ENCODE assay signal across 8 cellular contexts in the genomic region with DNA sequence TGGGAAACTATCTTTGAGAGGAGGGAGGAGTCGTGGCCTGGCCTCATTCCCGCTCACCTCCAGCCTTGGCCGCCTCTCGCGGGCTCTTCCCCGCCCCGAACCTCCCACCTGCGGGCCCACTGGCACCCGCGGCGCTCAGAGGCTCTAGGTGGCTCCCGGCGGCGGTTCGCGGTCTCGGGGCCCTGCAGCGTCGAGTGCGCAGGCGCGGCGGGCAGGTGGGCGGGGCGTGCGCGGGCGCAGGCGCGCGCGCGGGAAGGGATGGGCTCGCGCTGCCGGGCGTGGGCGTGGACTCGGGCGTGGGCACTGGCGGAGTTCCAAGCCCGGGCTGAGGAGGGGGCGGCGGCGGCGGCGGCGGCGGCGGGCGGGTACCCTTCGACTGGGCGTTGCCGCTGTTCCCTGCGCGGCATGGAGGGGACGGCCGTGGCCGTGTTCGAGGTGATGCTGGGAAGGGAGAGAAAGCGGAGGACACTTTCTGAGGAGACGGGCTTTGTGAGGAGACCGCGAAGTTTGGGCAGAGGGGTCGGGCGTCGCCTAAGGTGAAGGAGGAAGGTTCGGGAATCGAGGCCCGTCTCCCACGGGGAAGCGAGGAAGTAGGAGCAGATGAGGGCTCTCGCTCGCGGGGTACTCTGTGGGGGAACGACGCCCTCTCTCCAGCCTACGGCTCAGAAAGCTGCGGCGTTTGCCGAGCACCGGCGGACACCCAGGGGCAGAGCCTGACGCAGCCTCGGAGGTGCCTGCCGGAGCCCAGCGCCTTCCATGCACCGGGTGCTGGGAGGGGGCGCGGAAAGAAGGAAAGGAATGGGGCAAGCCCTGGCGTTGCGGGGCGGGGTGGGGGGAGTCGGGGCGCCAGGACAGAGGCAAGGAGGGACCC. TPM values are rescaled to one million over a fixed set of nuclear protein-coding genes. Genes with fewer than 3 reads are reported as not detected.
DNase-seq lines count a peak whose midpoint lies in the region; TF ChIP-seq lines count a peak whose summit lies in the region.

No MANE protein-coding gene starts in this region.

- no peaks in the 10 kb centered on the region for H3K9me2 ChIP-seq in Loucy (replicated peaks; ENCODE audit: low read depth, low read length)

- H3K4me1 Mint-ChIP-seq in neural crest cell = peaks cover 13% of the 10 kb centered on the region

- H4K20me1 ChIP-seq in Loucy (ENCODE audit: insufficient read depth, low read length, poor library complexity, severe bottlenecking) = no peaks in the 10 kb centered on the region

- H3K9me3 ChIP-seq in Loucy (ENCODE audit: insufficient read depth, low read depth, low read length) (peaks cover 5% of the 10 kb centered on the region; the same call in 1 of the 2 replicates), stomach smooth muscle (ENCODE audit: control insufficient read depth in 2 of 2, low read length in 2 of 2) (no peaks in the 10 kb centered on the region)

- H3K9ac ChIP-seq in Loucy (ENCODE audit: low read depth, low read length, poor library complexity, severe bottlenecking) = peak overlapping the region; percentile 89
- H3K9ac ChIP-seq in stomach smooth muscle (ENCODE audit: low read length in 2 of 2) = peak overlapping the region; percentile 92 to 93

- H3K4me3 Mint-ChIP-seq in neural crest cell = peak overlapping the region; percentile 96

- DNase-seq in EH (ENCODE audit: low read depth) (peak; percentile 74), GOT3 (lab: John Stamatoyannopoulos, UW) (peak; percentile 49), activated gamma-delta T cell (lab: John Stamatoyannopoulos, UW) (peak; percentile 91), fibroblast of villous mesenchyme (ENCODE audit: low read depth) (peak; percentile 64), neural crest cell (ENCODE audit: low read depth, low spot score) (peak; percentile 80)

- H3F3A ChIP-seq in Loucy (ENCODE audit: low read depth) = 0 out of 2 replicates have a peak, but pooled peaks cover 3% of the 10 kb centered on the region

- H3K4me3 ChIP-seq in Loucy (ENCODE audit: low read length, poor library complexity, severe bottlenecking) = peak overlapping the region; percentile 90
- peak overlapping the region; percentile 94 for H3K4me3 ChIP-seq in fibroblast of villous mesenchyme (ENCODE audit: low read depth, low read length)
- peak overlapping the region; percentile 87 to 90 for H3K4me3 ChIP-seq in stomach smooth muscle (ENCODE audit: low read length in 2 of 2)

- no peaks in the 10 kb centered on the region for H3K36me3 ChIP-seq in Loucy (ENCODE audit: insufficient read depth, low read length)
- no peaks in the 10 kb centered on the region for H3K36me3 ChIP-seq in stomach smooth muscle (ENCODE audit: control insufficient read depth in 2 of 2, insufficient read depth in 2 of 2, low read length in 2 of 2)

- no peak for TF ChIP-seq CTCF in Loucy (conservative IDR thresholded peaks at IDR 0.05; ENCODE audit: low read length)
- TF ChIP-seq CTCF in fibroblast of villous mesenchyme (IDR thresholded peaks at IDR 0.05; ENCODE audit: insufficient read depth, low read depth, low read length) = no peak
- no peak for TF ChIP-seq CTCF in neural crest cell (conservative IDR thresholded peaks at IDR 0.05)

- H3K4me2 ChIP-seq in Loucy (ENCODE audit: low read depth, low read length, poor library complexity, severe bottlenecking) = peak overlapping the region; percentile 79

- H3K27ac ChIP-seq in stomach smooth muscle (ENCODE audit: low read length) = peak overlapping the region; percentile 41

- H3K27ac Mint-ChIP-seq in neural crest cell (ENCODE audit: unreplicated experiment) = peak overlapping the region; percentile 92

- H2AFZ ChIP-seq in Loucy (ENCODE audit: low read length) = peak overlapping the region; percentile 95

- no peaks in the 10 kb centered on the region for H3K9me3 Mint-ChIP-seq in neural crest cell

- no peaks in the 10 kb centered on the region for H3K27me3 Mint-ChIP-seq in neural crest cell (ENCODE audit: low read depth)

- peak; percentile 80 for TF ChIP-seq POLR2A in Raji (IDR thresholded peaks at IDR 0.05; ENCODE audit: insufficient read depth, low read depth, low read length)

- peaks cover 21% of the 10 kb centered on the region for H3K79me2 ChIP-seq in Loucy (ENCODE audit: insufficient read depth, low read length)

- peaks cover 9% of the 10 kb centered on the region for H3K4me1 ChIP-seq in Loucy (ENCODE audit: insufficient read depth, low read length, poor library complexity, severe bottlenecking)
- peaks cover 14% of the 10 kb centered on the region for H3K4me1 ChIP-seq in stomach smooth muscle (ENCODE audit: control insufficient read depth, insufficient read depth, low read length)

- H3K36me3 Mint-ChIP-seq in neural crest cell (ENCODE audit: low read depth) = no peaks in the 10 kb centered on the region

- H3K27me3 ChIP-seq in Loucy (ENCODE audit: insufficient read depth, low read length, poor library complexity, severe bottlenecking) = no peaks in the 10 kb centered on the region
- no peaks in the 10 kb centered on the region for H3K27me3 ChIP-seq in stomach smooth muscle (ENCODE audit: control insufficient read depth in 1 of 2, insufficient read depth in 2 of 2, low read length in 2 of 2)

RNA-seq across cellular contexts. Expression of gene SPTBN2, which starts 15.7 kb away (rescaled TPM):
- total RNA-seq in fibroblast of villous mesenchyme (under 0.01 and 1.3 TPM in 2 replicates), neural crest cell (34.1 and 43.6 TPM in 2 replicates)

Comparison
In these comparisons a context has a peak if more than half of its experiments do, and no peak if none do; other contexts are left out.
1. Peak in every context shown above with its lines: DNase-seq, H3K4me3 ChIP-seq and H3K27ac ChIP-seq.
2. RNA of gene SPTBN2, which starts 15.7 kb away (total RNA-seq): 34.1 to 43.6 TPM in neural crest cell; under 0.01 to 1.3 TPM in fibroblast of villous mesenchyme; every median in the first group is over 10 times any median in the second.